ENCODE assay signal across 8 cellular contexts in the genomic region with DNA sequence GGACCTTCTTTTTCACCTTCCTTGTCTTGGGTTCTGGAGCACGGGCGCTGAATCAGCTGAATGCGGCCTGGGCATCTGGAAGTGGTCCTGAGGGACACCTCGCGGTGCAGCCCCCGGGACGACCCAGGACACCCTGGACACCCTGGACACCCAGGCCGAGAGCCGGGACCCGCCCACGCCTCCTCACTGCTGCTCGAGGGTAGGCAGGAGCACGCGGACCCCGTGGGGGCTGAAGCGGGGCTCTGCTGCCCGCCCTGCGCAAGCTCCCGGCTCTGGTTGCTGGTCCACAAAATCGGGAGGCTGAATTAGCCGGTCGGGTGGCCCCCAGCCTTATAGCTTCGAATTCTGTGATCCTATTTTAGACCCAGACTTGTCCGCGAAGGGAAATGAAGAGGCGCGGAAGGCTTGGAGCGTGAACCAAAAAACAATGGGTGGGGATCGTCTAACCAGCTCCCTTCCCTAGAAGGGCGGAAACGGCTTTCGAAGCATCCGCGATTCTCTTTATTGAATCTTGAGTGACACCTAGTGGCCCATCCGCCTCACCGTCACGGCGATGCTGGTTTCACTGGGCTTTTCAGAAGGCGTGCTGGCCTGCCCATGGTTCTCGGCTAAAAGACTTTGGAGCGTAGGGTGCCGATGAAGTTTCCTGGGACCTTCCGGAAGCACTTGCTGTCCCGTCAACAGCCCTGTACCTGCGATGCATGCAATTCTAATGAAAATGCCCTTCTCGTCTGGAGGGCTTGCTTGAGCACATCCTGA. TPM values are rescaled to one million over a fixed set of nuclear protein-coding genes. Genes with fewer than 3 reads are reported as not detected.
A peak's percentile ranks its signal among the peaks of the same experiment; 100 is the strongest.
DNase-seq lines count a peak whose midpoint lies in the region; ATAC-seq, FAIRE-seq and TF ChIP-seq lines count a peak whose summit lies in the region.

No MANE protein-coding gene starts in this region.

- CTCF ChIA-PET in HCT116 (lab: Charles Lee): interaction anchor here (0.5 to 4.6 kb wide), 40 partner anchors 9 to 1115 kb away, joined by 3 to 143 read pairs (median 4); partner anchors contain the start of gene MRPL42

- no peak overlapping the region for H3K27ac ChIP-seq in HCT116 (ENCODE audit: low read depth, low read length)
- H3K27ac ChIP-seq in MM.1S (ENCODE audit: low read length): no peak overlapping the region
- peak overlapping the region; percentile 60 for H3K27ac ChIP-seq in stomach smooth muscle (ENCODE audit: low read length)

- H2AFZ ChIP-seq in HCT116 (ENCODE audit: low read depth, low read length, poor library complexity, severe bottlenecking) (peak overlapping the region; percentile 88), MM.1S (ENCODE audit: low read length) (peak overlapping the region; percentile 93), neuron (ENCODE audit: low read depth, low read length) (peak overlapping the region; percentile 96)

- H3K36me3 ChIP-seq in ES-I3 (ENCODE audit: insufficient read depth, low read length): no peaks in the 10 kb centered on the region
- no peaks in the 10 kb centered on the region for H3K36me3 ChIP-seq in HCT116 (ENCODE audit: control insufficient read depth in 1 of 2, insufficient read depth in 2 of 2, low read length in 2 of 2)
- H3K36me3 ChIP-seq in MM.1S (replicated peaks; ENCODE audit: insufficient read depth, low read length): no peaks in the 10 kb centered on the region
- no peaks in the 10 kb centered on the region for H3K36me3 ChIP-seq in neuron (ENCODE audit: insufficient read depth, low read length)
- no peaks in the 10 kb centered on the region for H3K36me3 ChIP-seq in stomach smooth muscle (ENCODE audit: control insufficient read depth in 2 of 2, insufficient read depth in 2 of 2, low read length in 2 of 2)

- H4K20me1 ChIP-seq in HCT116 (ENCODE audit: insufficient read depth) (no peaks in the 10 kb centered on the region), MM.1S (ENCODE audit: insufficient read depth, low read length) (no peaks in the 10 kb centered on the region)

- no TSS peak for BruUV-seq in HCT116 (replicated peaks; lab: Mats Ljungman, UMichigan)

- TF ChIP-seq POLR2A in HCT116 (IDR thresholded peaks at IDR 0.05; ENCODE audit: borderline replicate concordance, extremely low read depth, insufficient read depth, insufficient read length): no peak

- H3K9me3 ChIP-seq in ES-I3 (ENCODE audit: control insufficient read depth, insufficient read depth, low read length): no peaks in the 10 kb centered on the region
- H3K9me3 ChIP-seq in HCT116 (ENCODE audit: control insufficient read depth in 1 of 2, insufficient read depth in 1 of 2, low read depth in 1 of 2, low read length in 2 of 2): no peaks in the 10 kb centered on the region
- H3K9me3 ChIP-seq in MM.1S (replicated peaks; ENCODE audit: insufficient read depth, low read length): no peaks in the 10 kb centered on the region
- no peaks in the 10 kb centered on the region for H3K9me3 ChIP-seq in neuron (ENCODE audit: low read length)
- no peaks in the 10 kb centered on the region for H3K9me3 ChIP-seq in stomach smooth muscle (ENCODE audit: control insufficient read depth in 2 of 2, low read length in 2 of 2)

- H3K27me3 ChIP-seq in HCT116 (ENCODE audit: insufficient read depth, low read length) (no peaks in the 10 kb centered on the region), MM.1S (replicated peaks; ENCODE audit: insufficient read depth, low read length) (no peaks in the 10 kb centered on the region), neuron (ENCODE audit: insufficient read depth, low read length) (peaks cover 2% of the 10 kb centered on the region), stomach smooth muscle (ENCODE audit: control insufficient read depth in 1 of 2, insufficient read depth in 2 of 2, low read length in 2 of 2) (peaks cover 3 to 6% of the 10 kb centered on the region in 2 donors)

- RAD21 ChIA-PET in HCT116 (lab: Charles Lee; ENCODE audit: low non-redundant PET in 1 of 2, low total read pairs in 2 of 2, uncharacterized antibody in 2 of 2, unreplicated experiment in 2 of 2): interaction anchor here (0.7 to 2.5 kb wide), 12 partner anchors 26 to 705 kb away, joined by 3 to 21 read pairs (median 4); no protein-coding TSS in a partner anchor

- H3K4me1 ChIP-seq in ES-I3 (ENCODE audit: insufficient read depth, low read length): no peaks in the 10 kb centered on the region; the same call in 1 of the 2 replicates
- peaks cover 6 to 18% of the 10 kb centered on the region in 2 experiments for H3K4me1 ChIP-seq in HCT116 (ENCODE audit: control insufficient read depth in 1 of 2, insufficient read depth in 2 of 2, low read length in 2 of 2)
- H3K4me1 ChIP-seq in MM.1S (ENCODE audit: low read length): peaks cover 4% of the 10 kb centered on the region; the same call in 1 of the 2 replicates
- peaks cover 8% of the 10 kb centered on the region for H3K4me1 ChIP-seq in neuron (ENCODE audit: insufficient read depth, low read length)
- peaks cover 12% of the 10 kb centered on the region for H3K4me1 ChIP-seq in stomach smooth muscle (ENCODE audit: control insufficient read depth, insufficient read depth, low read length)

- POLR2A ChIA-PET in HCT116 (lab: Charles Lee): interaction anchor here (0.5 to 2.2 kb wide), 4 partner anchors 586 to 635 kb away, joined by 3 to 7 read pairs (median 3); partner anchors contain the start of gene MRPL42

- H3K9ac ChIP-seq in ES-I3 (ENCODE audit: low read depth, low read length) (peak overlapping the region; percentile 70), HCT116 (ENCODE audit: low read length) (peak overlapping the region; percentile 38), MM.1S (ENCODE audit: low read length) (peak overlapping the region; percentile 27; the same call in 1 of the 2 replicates), stomach smooth muscle (ENCODE audit: low read length in 2 of 2) (peak overlapping the region; percentile 52 to 76)

- H3K4me2 ChIP-seq in HCT116 (ENCODE audit: low read length) (peak overlapping the region; percentile 88), MM.1S (ENCODE audit: low read depth, low read length) (peak overlapping the region; percentile 99)

- peak; percentile 92 for TF ChIP-seq RAD21 in HCT116 (IDR thresholded peaks at IDR 0.05; ENCODE audit: low read depth)

- no peaks in the 10 kb centered on the region for H3K79me2 ChIP-seq in HCT116 (ENCODE audit: insufficient read depth, low read length)
- no peaks in the 10 kb centered on the region for H3K79me2 ChIP-seq in MM.1S (ENCODE audit: low read length)

- H3K9me2 ChIP-seq in HCT116 (ENCODE audit: insufficient read depth) (no peaks in the 10 kb centered on the region), MM.1S (replicated peaks; ENCODE audit: insufficient read depth, low read length) (no peaks in the 10 kb centered on the region)

- TF ChIP-seq CTCF in HCT116 (IDR thresholded peaks at IDR 0.05 in 2 of 3, conservative IDR thresholded peaks at IDR 0.05 in 1 of 3; ENCODE audit: borderline replicate concordance in 1 of 3, insufficient read depth in 1 of 3, low read depth in 2 of 3, low read length in 2 of 3) (peak; percentile 63 to 75 (median 74)), MM.1S (IDR thresholded peaks at IDR 0.05; ENCODE audit: low read length) (peak; percentile 81)

- intact Hi-C loops in HCT116 (cut with micrococcal nuclease): loop anchor here (1.0 to 5.0 kb wide), 7 partner anchors 315 to 1320 kb away; no protein-coding TSS in a partner anchor

- FAIRE-seq in frontal cortex (lab: Jason Lieb, UNC): no peak

- H3K4me3 ChIP-seq in HCT116 (replicated peaks in 1 of 2; ENCODE audit: low read depth in 1 of 2, low read length in 2 of 2): peak overlapping the region; percentile 43 to 55
- H3K4me3 ChIP-seq in MM.1S (ENCODE audit: low read length): peak overlapping the region; percentile 85
- peak overlapping the region; percentile 47 for H3K4me3 ChIP-seq in neuron (ENCODE audit: low read length)
- H3K4me3 ChIP-seq in stomach smooth muscle (ENCODE audit: low read length in 2 of 2): peak overlapping the region; percentile 77 to 82

- no peaks in the 10 kb centered on the region for H3F3A ChIP-seq in MM.1S (ENCODE audit: insufficient read depth, low read length)

- DNase-seq in HCT116 (ENCODE audit: low read depth, low spot score) (peak; percentile 87), MM.1S (peak; percentile 87), SHP77 treated with DMSO at 0.1 percent for 48 hours (lab: John Stamatoyannopoulos, UW) (peak; percentile 41), activated gamma-delta T cell treated with Interleukin-2 at 50 U/mL for 16 hours (peak; percentile 83), frontal cortex (ENCODE audit: low spot score in 2 of 2) (peak; percentile 66 to 69)

- peak; percentile 85 for ATAC-seq in HCT116

TF ChIP-seq in HCT116, 20 proteins besides CTCF, POLR2A, EP300 and RAD21 (continues in another document):
- TF ChIP-seq ZBTB33 (IDR thresholded peaks at IDR 0.05; ENCODE audit: extremely low read depth, insufficient replicate concordance, low read length) (no peak), ZNF274 (IDR thresholded peaks at IDR 0.05; ENCODE audit: low read depth, low read length) (no peak)

RNA-seq across cellular contexts. Expression of gene PLXNC1, which starts 46.3 kb away (rescaled TPM):
- total RNA-seq in HCT116 (2021; ENCODE audit: unreplicated experiment) (0.25 TPM), frontal cortex (81.1 TPM)
- polyA plus RNA-seq in HCT116 (2012): 0.27 and 0.44 TPM in 2 replicates

Comparison
In these comparisons a context has a peak if more than half of its experiments do, and no peak if none do; other contexts are left out.
1. RNA of gene PLXNC1, which starts 46.3 kb away (total RNA-seq): 81.1 TPM in frontal cortex (single experiment); 0.25 TPM in HCT116 (single experiment); every median in the first group is over 10 times any median in the second.
2. Peak in every context shown above with its lines, with median percentiles within 50 percentile points of each other: H3K9ac ChIP-seq, DNase-seq, H2AFZ ChIP-seq and H3K4me3 ChIP-seq.